Comparison of ENCODE assay signal across 1 cellular context in genomic region chr12:46383654-46384450, GRCh38.
TF ChIP-seq lines count a peak whose summit lies in the region.

No MANE protein-coding gene starts in this region.

TF ChIP-seq in K562, 482 proteins besides CTCF, POLR2A, EP300 and RAD21 (continued from another document and continues in another):
- TF ChIP-seq, protein P1, sequence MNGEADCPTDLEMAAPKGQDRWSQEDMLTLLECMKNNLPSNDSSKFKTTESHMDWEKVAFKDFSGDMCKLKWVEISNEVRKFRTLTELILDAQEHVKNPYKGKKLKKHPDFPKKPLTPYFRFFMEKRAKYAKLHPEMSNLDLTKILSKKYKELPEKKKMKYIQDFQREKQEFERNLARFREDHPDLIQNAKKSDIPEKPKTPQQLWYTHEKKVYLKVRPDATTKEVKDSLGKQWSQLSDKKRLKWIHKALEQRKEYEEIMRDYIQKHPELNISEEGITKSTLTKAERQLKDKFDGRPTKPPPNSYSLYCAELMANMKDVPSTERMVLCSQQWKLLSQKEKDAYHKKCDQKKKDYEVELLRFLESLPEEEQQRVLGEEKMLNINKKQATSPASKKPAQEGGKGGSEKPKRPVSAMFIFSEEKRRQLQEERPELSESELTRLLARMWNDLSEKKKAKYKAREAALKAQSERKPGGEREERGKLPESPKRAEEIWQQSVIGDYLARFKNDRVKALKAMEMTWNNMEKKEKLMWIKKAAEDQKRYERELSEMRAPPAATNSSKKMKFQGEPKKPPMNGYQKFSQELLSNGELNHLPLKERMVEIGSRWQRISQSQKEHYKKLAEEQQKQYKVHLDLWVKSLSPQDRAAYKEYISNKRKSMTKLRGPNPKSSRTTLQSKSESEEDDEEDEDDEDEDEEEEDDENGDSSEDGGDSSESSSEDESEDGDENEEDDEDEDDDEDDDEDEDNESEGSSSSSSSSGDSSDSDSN (IDR thresholded peaks at IDR 0.05; ENCODE audit: borderline replicate concordance in 1 of 2, low read depth in 2 of 2, low read length in 2 of 2): no peak; a peak in 1 of 4 replicates
- TF ChIP-seq YY1 (IDR thresholded peaks at IDR 0.05; ENCODE audit: borderline replicate concordance in 1 of 3, control insufficient read depth in 1 of 3, extremely low read depth in 1 of 3, insufficient read depth in 3 of 3, insufficient read length in 1 of 3, insufficient replicate concordance in 2 of 3, low read depth in 1 of 3, low read length in 2 of 3) (no peak), IRF9 (tag; IDR thresholded peaks at IDR 0.05) (no peak), NR4A1 (CRISPR knock-in tag; IDR thresholded peaks at IDR 0.05) (no peak), NR4A1 (tag; IDR thresholded peaks at IDR 0.05) (0 out of 2 replicates have a peak, but pooled peaks have one; percentile 29), ATF3 (IDR thresholded peaks at IDR 0.05) (no peak), ATF3 (CRISPR knock-in tag; conservative IDR thresholded peaks at IDR 0.05) (no peak), ZNF143 (CRISPR knock-in tag; IDR thresholded peaks at IDR 0.05) (no peak), ZNF263 (CRISPR knock-in tag; IDR thresholded peaks at IDR 0.05; ENCODE audit: borderline replicate concordance) (peak; percentile 96), SIX5 (IDR thresholded peaks at IDR 0.05; ENCODE audit: borderline replicate concordance in 1 of 2, insufficient read depth in 1 of 2, low read depth in 1 of 2, low read length in 2 of 2) (no peak), E2F1 (CRISPR knock-in tag; IDR thresholded peaks at IDR 0.05) (no peak; the same call in 1 of the 2 replicates), CBFA2T2 (conservative IDR thresholded peaks at IDR 0.05) (0 out of 2 replicates have a peak, but pooled peaks have one; percentile 3), RNF2 (IDR thresholded peaks at IDR 0.05) (peak; percentile 36; the same call in 1 of the 2 replicates), ZNF224 (CRISPR knock-in tag; IDR thresholded peaks at IDR 0.05) (no peak), ATF6 (CRISPR knock-in tag; IDR thresholded peaks at IDR 0.05) (no peak; the same call in 1 of the 2 replicates), ZNF23 (CRISPR knock-in tag; IDR thresholded peaks at IDR 0.05) (no peak), DIDO1 (tag; IDR thresholded peaks at IDR 0.05; ENCODE audit: low read depth) (no peak), KAT2B (IDR thresholded peaks at IDR 0.05; ENCODE audit: low read depth, low read length) (no peak), HIVEP1 (CRISPR knock-in tag; IDR thresholded peaks at IDR 0.05) (no peak), TGIF2 (CRISPR knock-in tag; IDR thresholded peaks at IDR 0.05) (no peak), ZNF347 (CRISPR knock-in tag; IDR thresholded peaks at IDR 0.05; ENCODE audit: low read depth) (no peak), POLR2G (IDR thresholded peaks at IDR 0.05; ENCODE audit: low read depth, low read length) (peak; percentile 77), THRA (IDR thresholded peaks at IDR 0.05) (no peak), CHD1 (IDR thresholded peaks at IDR 0.05; ENCODE audit: low read length) (peak; percentile 84), NONO (IDR thresholded peaks at IDR 0.05; ENCODE audit: low read depth in 2 of 2, low read length in 1 of 2) (no peak), JUND (IDR thresholded peaks at IDR 0.05; ENCODE audit: borderline replicate concordance, low read depth, low read length) (no peak), JUND (tag; IDR thresholded peaks at IDR 0.05; ENCODE audit: borderline replicate concordance, low read depth, low read length) (peak; percentile 6; the same call in 1 of the 3 replicates), ZFP30 (CRISPR knock-in tag; IDR thresholded peaks at IDR 0.05; ENCODE audit: borderline replicate concordance) (no peak), ZBTB17 (CRISPR knock-in tag; IDR thresholded peaks at IDR 0.05) (peak; percentile 83), ESRRA (IDR thresholded peaks at IDR 0.05; ENCODE audit: borderline replicate concordance, low read depth) (no peak), ZNF431 (CRISPR knock-in tag; IDR thresholded peaks at IDR 0.05) (0 out of 2 replicates have a peak, but pooled peaks have one; percentile 29), ZNF407 (IDR thresholded peaks at IDR 0.05; ENCODE audit: low read depth) (no peak), ZSCAN32 (CRISPR knock-in tag; IDR thresholded peaks at IDR 0.05) (peak; percentile 9; the same call in 1 of the 2 replicates), POLR2AphosphoS5 (IDR thresholded peaks at IDR 0.05; ENCODE audit: control insufficient read depth, insufficient read depth, low read depth, low read length) (no peak), MCM5 (IDR thresholded peaks at IDR 0.05; ENCODE audit: low read depth) (no peak), PTRF (tag; IDR thresholded peaks at IDR 0.05) (no peak)
- TF ChIP-seq, protein P2, sequence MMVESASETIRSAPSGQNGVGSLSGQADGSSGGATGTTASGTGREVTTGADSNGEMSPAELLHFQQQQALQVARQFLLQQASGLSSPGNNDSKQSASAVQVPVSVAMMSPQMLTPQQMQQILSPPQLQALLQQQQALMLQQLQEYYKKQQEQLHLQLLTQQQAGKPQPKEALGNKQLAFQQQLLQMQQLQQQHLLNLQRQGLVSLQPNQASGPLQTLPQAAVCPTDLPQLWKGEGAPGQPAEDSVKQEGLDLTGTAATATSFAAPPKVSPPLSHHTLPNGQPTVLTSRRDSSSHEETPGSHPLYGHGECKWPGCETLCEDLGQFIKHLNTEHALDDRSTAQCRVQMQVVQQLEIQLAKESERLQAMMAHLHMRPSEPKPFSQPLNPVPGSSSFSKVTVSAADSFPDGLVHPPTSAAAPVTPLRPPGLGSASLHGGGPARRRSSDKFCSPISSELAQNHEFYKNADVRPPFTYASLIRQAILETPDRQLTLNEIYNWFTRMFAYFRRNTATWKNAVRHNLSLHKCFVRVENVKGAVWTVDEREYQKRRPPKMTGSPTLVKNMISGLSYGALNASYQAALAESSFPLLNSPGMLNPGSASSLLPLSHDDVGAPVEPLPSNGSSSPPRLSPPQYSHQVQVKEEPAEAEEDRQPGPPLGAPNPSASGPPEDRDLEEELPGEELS (CRISPR knock-in tag; IDR thresholded peaks at IDR 0.05; ENCODE audit: borderline replicate concordance): no peak
- TF ChIP-seq, protein P3, sequence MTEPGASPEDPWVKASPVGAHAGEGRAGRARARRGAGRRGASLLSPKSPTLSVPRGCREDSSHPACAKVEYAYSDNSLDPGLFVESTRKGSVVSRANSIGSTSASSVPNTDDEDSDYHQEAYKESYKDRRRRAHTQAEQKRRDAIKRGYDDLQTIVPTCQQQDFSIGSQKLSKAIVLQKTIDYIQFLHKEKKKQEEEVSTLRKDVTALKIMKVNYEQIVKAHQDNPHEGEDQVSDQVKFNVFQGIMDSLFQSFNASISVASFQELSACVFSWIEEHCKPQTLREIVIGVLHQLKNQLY (CRISPR knock-in tag; conservative IDR thresholded peaks at IDR 0.05): 0 out of 4 replicates have a peak, but pooled peaks of 1 of the 2 experiments have one; percentile 68
- TF ChIP-seq, protein P4, sequence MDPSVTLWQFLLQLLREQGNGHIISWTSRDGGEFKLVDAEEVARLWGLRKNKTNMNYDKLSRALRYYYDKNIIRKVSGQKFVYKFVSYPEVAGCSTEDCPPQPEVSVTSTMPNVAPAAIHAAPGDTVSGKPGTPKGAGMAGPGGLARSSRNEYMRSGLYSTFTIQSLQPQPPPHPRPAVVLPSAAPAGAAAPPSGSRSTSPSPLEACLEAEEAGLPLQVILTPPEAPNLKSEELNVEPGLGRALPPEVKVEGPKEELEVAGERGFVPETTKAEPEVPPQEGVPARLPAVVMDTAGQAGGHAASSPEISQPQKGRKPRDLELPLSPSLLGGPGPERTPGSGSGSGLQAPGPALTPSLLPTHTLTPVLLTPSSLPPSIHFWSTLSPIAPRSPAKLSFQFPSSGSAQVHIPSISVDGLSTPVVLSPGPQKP (CRISPR knock-in tag; IDR thresholded peaks at IDR 0.05): no peak
